8 cellular contexts compared by ENCODE assay signal in genomic region chr16:67934306-67935095, GRCh38. TPM values are rescaled to one million over a fixed set of nuclear protein-coding genes. Genes with fewer than 3 reads are reported as not detected.
A peak's percentile ranks its signal among the peaks of the same experiment; 100 is the strongest.
DNase-seq lines count a peak whose midpoint lies in the region; TF ChIP-seq lines count a peak whose summit lies in the region.

No MANE protein-coding gene starts in this region.

- 63% methylated on average over 13 of the region's 13 CpGs for WGBS in suprapubic skin

- H3K9me3 Mint-ChIP-seq in activated T-cell treated with anti-CD3 and anti-CD28 coated beads, Interleukin-2, amount 50 U/mL, for 24 hours: no peaks in the 10 kb centered on the region
- H3K9me3 Mint-ChIP-seq in activated T-helper 2 cell treated with anti-CD3 and anti-CD28 coated beads, Interferon-gamma antibody, Interleukin-2, Interleukin-4, amounts not matched to agents 10 μg/mL and 5 μg/mL and 100 μg/mL, durations not matched to agents 14 hours and 24 hours and 36 hours: no peaks in the 10 kb centered on the region
- H3K9me3 Mint-ChIP-seq in immature natural killer cell: no peaks in the 10 kb centered on the region

- peaks cover 19% of the 10 kb centered on the region for H3K36me3 ChIP-seq in suprapubic skin

- peak overlapping the region; percentile 100 for H3K4me3 Mint-ChIP-seq in activated T-cell treated with anti-CD3 and anti-CD28 coated beads, Interleukin-2, amount 50 U/mL, for 24 hours
- peak overlapping the region; percentile 100 for H3K4me3 Mint-ChIP-seq in activated T-helper 2 cell treated with anti-CD3 and anti-CD28 coated beads, Interferon-gamma antibody, Interleukin-2, Interleukin-4, amounts not matched to agents 10 μg/mL and 5 μg/mL and 100 μg/mL, durations not matched to agents 14 hours and 24 hours and 36 hours (ENCODE audit: low read depth)
- peak overlapping the region; percentile 24 to 99 (median 98) for H3K4me3 Mint-ChIP-seq in immature natural killer cell

- H3K4me1 Mint-ChIP-seq in activated T-cell treated with anti-CD3 and anti-CD28 coated beads, Interleukin-2, amount 50 U/mL, for 24 hours (ENCODE audit: low read depth): peaks cover 34% of the 10 kb centered on the region
- peaks cover 17% of the 10 kb centered on the region for H3K4me1 Mint-ChIP-seq in activated T-helper 2 cell treated with anti-CD3 and anti-CD28 coated beads, Interferon-gamma antibody, Interleukin-2, Interleukin-4, amounts not matched to agents 10 μg/mL and 5 μg/mL and 100 μg/mL, durations not matched to agents 14 hours and 24 hours and 36 hours (ENCODE audit: low read depth)
- peaks cover 32 to 35% of the 10 kb centered on the region in 2 donors for H3K4me1 Mint-ChIP-seq in immature natural killer cell

- no peak for TF ChIP-seq CTCF in suprapubic skin (IDR thresholded peaks at IDR 0.05)

- no peaks in the 10 kb centered on the region for H3K9me3 ChIP-seq in suprapubic skin

- intact Hi-C loops in activated T-helper 2 cell treated with anti-CD3 and anti-CD28 coated beads, Interferon-gamma antibody, Interleukin-2, Interleukin-4, amounts not matched to agents 10 μg/mL and 5 μg/mL and 100 μg/mL, durations not matched to agents 14 hours and 24 hours and 36 hours (cut with micrococcal nuclease): loop anchor here (1.0 to 10.0 kb wide), 9 partner anchors 34 to 410 kb away; partner anchors contain the start of genes ACD, DDX28, DPEP3 and DUS2

- peaks cover 19% of the 10 kb centered on the region for H3K4me1 ChIP-seq in suprapubic skin

- peaks cover 89% of the 10 kb centered on the region for H3K36me3 Mint-ChIP-seq in activated T-cell treated with anti-CD3 and anti-CD28 coated beads, Interleukin-2, amount 50 U/mL, for 24 hours (ENCODE audit: low read depth)
- H3K36me3 Mint-ChIP-seq in activated T-helper 2 cell treated with anti-CD3 and anti-CD28 coated beads, Interferon-gamma antibody, Interleukin-2, Interleukin-4, amounts not matched to agents 10 μg/mL and 5 μg/mL and 100 μg/mL, durations not matched to agents 14 hours and 24 hours and 36 hours (ENCODE audit: low read depth): peaks cover 63% of the 10 kb centered on the region
- peaks cover 0 to 15% (median 11%) of the 10 kb centered on the region in 3 donors for H3K36me3 Mint-ChIP-seq in immature natural killer cell

- H3K4me3 ChIP-seq in suprapubic skin: peak overlapping the region; percentile 85

- H3K27ac ChIP-seq in suprapubic skin: no peak overlapping the region

- no peak for DNase-seq in activated T-cell treated with anti-CD3 and anti-CD28 coated beads, Interleukin-2, amount 50 U/mL, for 24 hours
- no peak for DNase-seq in activated T-cell treated with anti-CD3 and anti-CD28 coated beads, Interleukin-2, amount 50 U/mL, for 1 hour
- no peak for DNase-seq in activated T-helper 2 cell treated with anti-CD3 and anti-CD28 coated beads, Interferon-gamma antibody, Interleukin-2, Interleukin-4, amounts not matched to agents 10 μg/mL and 5 μg/mL and 100 μg/mL, durations not matched to agents 14 hours and 24 hours and 36 hours (ENCODE audit: low spot score)
- no peak for DNase-seq in immature natural killer cell
- DNase-seq in suprapubic skin (ENCODE audit: low spot score in 2 of 2): no peak
- no peak for DNase-seq in epidermal melanocyte (ENCODE audit: insufficient read length, low spot score)
- DNase-seq in KG1 (lab: John Stamatoyannopoulos, UW): no peak
- DNase-seq in LoVo (ENCODE audit: low spot score): no peak

- peak overlapping the region; percentile 99 for H3K27ac Mint-ChIP-seq in activated T-cell treated with anti-CD3 and anti-CD28 coated beads, Interleukin-2, amount 50 U/mL, for 24 hours
- peak overlapping the region; percentile 90 for H3K27ac Mint-ChIP-seq in activated T-helper 2 cell treated with anti-CD3 and anti-CD28 coated beads, Interferon-gamma antibody, Interleukin-2, Interleukin-4, amounts not matched to agents 10 μg/mL and 5 μg/mL and 100 μg/mL, durations not matched to agents 14 hours and 24 hours and 36 hours
- peak overlapping the region; percentile 91 to 99 (median 96) for H3K27ac Mint-ChIP-seq in immature natural killer cell

- H3K27me3 ChIP-seq in suprapubic skin: no peaks in the 10 kb centered on the region

- TF ChIP-seq EP300 in suprapubic skin (IDR thresholded peaks at IDR 0.05): no peak

- TF ChIP-seq POLR2A in suprapubic skin (IDR thresholded peaks at IDR 0.05): no peak

- no peaks in the 10 kb centered on the region for H3K27me3 Mint-ChIP-seq in activated T-cell treated with anti-CD3 and anti-CD28 coated beads, Interleukin-2, amount 50 U/mL, for 24 hours
- no peaks in the 10 kb centered on the region for H3K27me3 Mint-ChIP-seq in activated T-helper 2 cell treated with anti-CD3 and anti-CD28 coated beads, Interferon-gamma antibody, Interleukin-2, Interleukin-4, amounts not matched to agents 10 μg/mL and 5 μg/mL and 100 μg/mL, durations not matched to agents 14 hours and 24 hours and 36 hours (ENCODE audit: low read depth)
- peaks cover 6 to 18% (median 12%) of the 10 kb centered on the region in 3 donors for H3K27me3 Mint-ChIP-seq in immature natural killer cell (ENCODE audit: low read depth in 3 of 3)

RNA-seq across cellular contexts. Expression of gene PSMB10, which starts 2.1 kb away (rescaled TPM):
- total RNA-seq in activated T-helper 2 cell treated with anti-CD3 and anti-CD28 coated beads, Interferon-gamma antibody, Interleukin-2, Interleukin-4, amounts not matched to agents 10 μg/mL and 5 μg/mL and 100 μg/mL, durations not matched to agents 14 hours and 24 hours and 36 hours: 238 and 243 TPM in 2 replicates
- polyA plus RNA-seq in immature natural killer cell: 1,000 to 10,000 TPM in 2 of 3 donors, 100 to 1,000 TPM in 1; 893 to 1,468 (median 1,114) TPM
- 10 to 100 TPM; 13.5 to 31.2 (median 16.3) TPM for total RNA-seq in suprapubic skin

RNA-seq across cellular contexts. Expression of gene CTRL, which starts 2.8 kb away (rescaled TPM):
- 5.6 and 6.0 TPM in 2 replicates for total RNA-seq in activated T-helper 2 cell treated with anti-CD3 and anti-CD28 coated beads, Interferon-gamma antibody, Interleukin-2, Interleukin-4, amounts not matched to agents 10 μg/mL and 5 μg/mL and 100 μg/mL, durations not matched to agents 14 hours and 24 hours and 36 hours
- 1 to 10 TPM in 2 of 3 donors, under 1 TPM in 1; 0.59 to 2.9 (median 2.0) TPM for polyA plus RNA-seq in immature natural killer cell
- total RNA-seq in suprapubic skin: 1 to 10 TPM in 3 of 4 donors, under 1 TPM in 1; 0.55 to 2.7 (median 1.8) TPM

RNA-seq across cellular contexts. Expression of gene LCAT, which starts 9.4 kb away (rescaled TPM):
- 20.0 and 22.0 TPM in 2 replicates for total RNA-seq in activated T-helper 2 cell treated with anti-CD3 and anti-CD28 coated beads, Interferon-gamma antibody, Interleukin-2, Interleukin-4, amounts not matched to agents 10 μg/mL and 5 μg/mL and 100 μg/mL, durations not matched to agents 14 hours and 24 hours and 36 hours
- polyA plus RNA-seq in immature natural killer cell: 1 to 10 TPM in 1 of 3 donors, under 1 TPM in 1, not detected in 1; 0.14 to 1.3 TPM
- 10 to 100 TPM; 10.6 to 61.4 (median 22.6) TPM for total RNA-seq in suprapubic skin

RNA-seq across cellular contexts. Expression of gene SLC12A4, which starts 33.9 kb away (rescaled TPM):
- total RNA-seq in activated T-helper 2 cell treated with anti-CD3 and anti-CD28 coated beads, Interferon-gamma antibody, Interleukin-2, Interleukin-4, amounts not matched to agents 10 μg/mL and 5 μg/mL and 100 μg/mL, durations not matched to agents 14 hours and 24 hours and 36 hours: 46.2 and 47.1 TPM in 2 replicates
- 10 to 100 TPM in 1 of 3 donors, 1 to 10 TPM in 2; 5.1 to 10.5 (median 6.6) TPM for polyA plus RNA-seq in immature natural killer cell
- total RNA-seq in suprapubic skin: 100 to 1,000 TPM in 1 of 4 donors, 10 to 100 TPM in 3; 31.2 to 165 (median 72.2) TPM

RNA-seq across cellular contexts. Expression of gene PSKH1, which starts 41.4 kb away (rescaled TPM):
- total RNA-seq in activated T-helper 2 cell treated with anti-CD3 and anti-CD28 coated beads, Interferon-gamma antibody, Interleukin-2, Interleukin-4, amounts not matched to agents 10 μg/mL and 5 μg/mL and 100 μg/mL, durations not matched to agents 14 hours and 24 hours and 36 hours: 15.5 and 16.5 TPM in 2 replicates
- 10 to 100 TPM; 16.4 to 40.6 (median 21.7) TPM for polyA plus RNA-seq in immature natural killer cell
- total RNA-seq in suprapubic skin: 10 to 100 TPM; 16.4 to 26.9 (median 24.5) TPM
